In genomic region chr9:14343236-14343947, GRCh38 we compare ENCODE assay signal across 14 cellular contexts. TPM values are rescaled to one million over a fixed set of nuclear protein-coding genes. Genes with fewer than 3 reads are reported as not detected.
A peak's percentile ranks its signal among the peaks of the same experiment; 100 is the strongest.
DNase-seq lines count a peak whose midpoint lies in the region; ATAC-seq and TF ChIP-seq lines count a peak whose summit lies in the region.
"Had no signal": no experiment of that assay in that cellular context is flagged by ENCODE, and none has a peak within 500 bp of the region (broad histone marks: within the 10 kb centered on the region; RNA-seq: fewer than 3 reads in every experiment).

No MANE protein-coding gene starts in this region.

- no peaks in the 10 kb centered on the region for H4K20me1 ChIP-seq in MM.1S (ENCODE audit: insufficient read depth, low read length)

- H3K4me1 Mint-ChIP-seq in MCF 10A (ENCODE audit: insufficient read depth, unreplicated experiment) = no peaks in the 10 kb centered on the region

- 32 to 57% (median 43%) methylated on average over 4 of the region's 4 CpGs for WGBS in adipose tissue, 3 donors
- WGBS in upper lobe of left lung, 2 donors = 35 to 40% methylated on average over 4 of the region's 4 CpGs

- POLR2A ChIA-PET in MCF 10A (lab: Yijun Ruan, JAX) = no interaction called here

- no peak overlapping the region for H3K4me3 Mint-ChIP-seq in MCF 10A (ENCODE audit: unreplicated experiment)
- H3K4me3 Mint-ChIP-seq: activated B cell treated with CpG ODN at 0.5 μM for 24 hours; activated naive CD8-positive, alpha-beta T cell treated with anti-CD3 and anti-CD28 coated beads for 36 hours had no signal

- H3K27ac ChIP-seq in breast epithelium (peak overlapping the region; percentile 92 to 95), adipose tissue (ENCODE audit: low read depth, low read length) (peak overlapping the region; percentile 21), lower lobe of right lung (peak overlapping the region; percentile 15), upper lobe of left lung (peak overlapping the region in 3 of 4 donors; percentile 47 to 84 (median 55)), MM.1S (ENCODE audit: low read length) (no peak overlapping the region)
- H3K27ac ChIP-seq: KMS-11, PC-9 had no signal

- H3K9ac ChIP-seq in MM.1S (ENCODE audit: low read length) = no peak overlapping the region
- H3K9ac ChIP-seq: KMS-11 had no signal

- H3K9me3 Mint-ChIP-seq in MCF 10A (ENCODE audit: unreplicated experiment) = no peaks in the 10 kb centered on the region
- H3K9me3 Mint-ChIP-seq: activated B cell treated with CpG ODN at 0.5 μM for 24 hours; activated naive CD8-positive, alpha-beta T cell treated with anti-CD3 and anti-CD28 coated beads for 36 hours had no signal

- ATAC-seq in lower lobe of right lung = no peak
- no peak for ATAC-seq in upper lobe of left lung (ENCODE audit: low FRiP score in 2 of 2)
- no peak for ATAC-seq in GM21528 (IDR thresholded peaks at IDR 0.05; ENCODE audit: low FRiP score, unreplicated experiment)
- ATAC-seq in left lobe of liver = no peak
- ATAC-seq: esophagus mucosa had no signal

- H3K27me3 Mint-ChIP-seq in MCF 10A (ENCODE audit: insufficient read depth, unreplicated experiment) = no peaks in the 10 kb centered on the region

- H3K27ac Mint-ChIP-seq in MCF 10A (ENCODE audit: low read depth, unreplicated experiment) = no peak overlapping the region
- H3K27ac Mint-ChIP-seq: activated B cell treated with CpG ODN at 0.5 μM for 24 hours; activated naive CD8-positive, alpha-beta T cell treated with anti-CD3 and anti-CD28 coated beads for 36 hours had no signal

- intact Hi-C loops in breast epithelium (cut with DNase I; ENCODE audit: low total_unique reads) (loop anchor here (10.0 kb wide), 1 partner anchor 909 kb away; no protein-coding TSS in a partner anchor), MCF 10A (cut with micrococcal nuclease) (no loop called here), lower lobe of right lung (cut with DNase I) (no loop called here)

- CTCF ChIA-PET in MCF 10A (lab: Yijun Ruan, JAX) = no interaction called here

- H3K4me1 ChIP-seq in breast epithelium (peaks cover 0 to 3% of the 10 kb centered on the region in 2 donors), lower lobe of right lung (peaks cover 15% of the 10 kb centered on the region), upper lobe of left lung (peaks cover 26 to 29% (median 28%) of the 10 kb centered on the region in 4 donors), MM.1S (ENCODE audit: low read length) (no peaks in the 10 kb centered on the region)

- TF ChIP-seq CTCF in breast epithelium (IDR thresholded peaks at IDR 0.05) (no peak), MCF 10A (IDR thresholded peaks at IDR 0.05; ENCODE audit: unreplicated experiment) (no peak), lower lobe of right lung (IDR thresholded peaks at IDR 0.05) (no peak), upper lobe of left lung (IDR thresholded peaks at IDR 0.05) (no peak), MM.1S (IDR thresholded peaks at IDR 0.05; ENCODE audit: low read length) (no peak)

- no peaks in the 10 kb centered on the region for H3K79me2 ChIP-seq in MM.1S (ENCODE audit: low read length)

- BruUV-seq in MCF 10A (replicated peaks; lab: Mats Ljungman, UMichigan) = no TSS peak

- no peak for DNase-seq in breast epithelium (ENCODE audit: low spot score in 2 of 2)
- no peak for DNase-seq in MCF 10A (ENCODE audit: unreplicated experiment)
- DNase-seq in lower lobe of right lung = no peak
- DNase-seq in upper lobe of left lung = no peak
- DNase-seq in MM.1S = no peak
- DNase-seq in left lobe of liver (ENCODE audit: low spot score) = no peak
- DNase-seq: activated B cell treated with CpG ODN at 0.5 μM for 24 hours; activated naive CD8-positive, alpha-beta T cell treated with anti-CD3 and anti-CD28 coated beads for 36 hours; HCEC 1CT; PC-9 had no signal

- H3K9me3 ChIP-seq in breast epithelium (no peaks in the 10 kb centered on the region), lower lobe of right lung (no peaks in the 10 kb centered on the region), upper lobe of left lung (no peaks in the 10 kb centered on the region), MM.1S (replicated peaks; ENCODE audit: insufficient read depth, low read length) (no peaks in the 10 kb centered on the region)

- no peaks in the 10 kb centered on the region for H3K36me3 Mint-ChIP-seq in MCF 10A (ENCODE audit: insufficient read depth, unreplicated experiment)
- H3K36me3 Mint-ChIP-seq: activated naive CD8-positive, alpha-beta T cell treated with anti-CD3 and anti-CD28 coated beads for 36 hours had no signal

- no peak overlapping the region for H2AFZ ChIP-seq in MM.1S (ENCODE audit: low read length)
- H2AFZ ChIP-seq: PC-9 had no signal

- H3K36me3 ChIP-seq in breast epithelium (no peaks in the 10 kb centered on the region), lower lobe of right lung (no peaks in the 10 kb centered on the region), upper lobe of left lung (no peaks in the 10 kb centered on the region), MM.1S (replicated peaks; ENCODE audit: insufficient read depth, low read length) (no peaks in the 10 kb centered on the region)

- no peaks in the 10 kb centered on the region for H3K9me2 ChIP-seq in MM.1S (replicated peaks; ENCODE audit: insufficient read depth, low read length)

- H3K27me3 ChIP-seq in breast epithelium = peaks cover 0 to 19% of the 10 kb centered on the region in 2 donors
- H3K27me3 ChIP-seq in lower lobe of right lung (ENCODE audit: low read depth) = peaks cover 30% of the 10 kb centered on the region
- peaks cover 0 to 17% (median 6%) of the 10 kb centered on the region in 4 donors for H3K27me3 ChIP-seq in upper lobe of left lung
- H3K27me3 ChIP-seq in MM.1S (replicated peaks; ENCODE audit: insufficient read depth, low read length) = no peaks in the 10 kb centered on the region

- TF ChIP-seq EP300 in upper lobe of left lung (IDR thresholded peaks at IDR 0.05) = no peak

- no peaks in the 10 kb centered on the region for H3F3A ChIP-seq in MM.1S (ENCODE audit: insufficient read depth, low read length)

- peak overlapping the region in 2 of 3 donors; percentile 55 to 62 for H3K4me3 ChIP-seq in breast epithelium
- H3K4me3 ChIP-seq in lower lobe of right lung = no peak overlapping the region
- H3K4me3 ChIP-seq in upper lobe of left lung = no peak overlapping the region
- H3K4me3 ChIP-seq in MM.1S (ENCODE audit: low read length) = no peak overlapping the region
- H3K4me3 ChIP-seq: PC-9 had no signal

- no peak overlapping the region for H3K4me2 ChIP-seq in MM.1S (ENCODE audit: low read depth, low read length)
- H3K4me2 ChIP-seq: KMS-11, PC-9 had no signal

- TF ChIP-seq POLR2A in breast epithelium (IDR thresholded peaks at IDR 0.05) = no peak
- no peak for TF ChIP-seq POLR2A in upper lobe of left lung (IDR thresholded peaks at IDR 0.05)

RNA-seq across cellular contexts. Expression of gene NFIB, which starts 29.5 kb away (rescaled TPM):
- total RNA-seq in breast epithelium = 100 to 1,000 TPM in 2 of 3 donors, 10 to 100 TPM in 1; 95.2 to 237 (median 105) TPM
- total RNA-seq in MCF 10A (2022) = 52.2 and 70.8 TPM in 2 replicates
- 10 to 100 TPM in 2 of 3 donors, 1 to 10 TPM in 1; 6.1 to 32.3 (median 16.8) TPM for polyA plus RNA-seq in adipose tissue
- total RNA-seq in lower lobe of right lung = 97.7 TPM
- total RNA-seq in upper lobe of left lung = 100 to 1,000 TPM in 1 of 6 donors, 10 to 100 TPM in 5; 33.9 to 109 (median 67.5) TPM
- 38.4 TPM for total RNA-seq in left lobe of liver
- total RNA-seq: activated B cell treated with CpG ODN at 0.5 μM for 24 hours; activated naive CD8-positive, alpha-beta T cell treated with anti-CD3 and anti-CD28 coated beads for 36 hours had no signal

Comparison
In these comparisons a context has a peak if more than half of its experiments do, and no peak if none do; other contexts are left out.
1. H3K4me3 ChIP-seq: peak in breast epithelium (2 of 3); none in lower lobe of right lung (single experiment), upper lobe of left lung (0 of 4) and MM.1S (single experiment).